Comparison of ENCODE assay signal across 1 cellular context in the genomic region with DNA sequence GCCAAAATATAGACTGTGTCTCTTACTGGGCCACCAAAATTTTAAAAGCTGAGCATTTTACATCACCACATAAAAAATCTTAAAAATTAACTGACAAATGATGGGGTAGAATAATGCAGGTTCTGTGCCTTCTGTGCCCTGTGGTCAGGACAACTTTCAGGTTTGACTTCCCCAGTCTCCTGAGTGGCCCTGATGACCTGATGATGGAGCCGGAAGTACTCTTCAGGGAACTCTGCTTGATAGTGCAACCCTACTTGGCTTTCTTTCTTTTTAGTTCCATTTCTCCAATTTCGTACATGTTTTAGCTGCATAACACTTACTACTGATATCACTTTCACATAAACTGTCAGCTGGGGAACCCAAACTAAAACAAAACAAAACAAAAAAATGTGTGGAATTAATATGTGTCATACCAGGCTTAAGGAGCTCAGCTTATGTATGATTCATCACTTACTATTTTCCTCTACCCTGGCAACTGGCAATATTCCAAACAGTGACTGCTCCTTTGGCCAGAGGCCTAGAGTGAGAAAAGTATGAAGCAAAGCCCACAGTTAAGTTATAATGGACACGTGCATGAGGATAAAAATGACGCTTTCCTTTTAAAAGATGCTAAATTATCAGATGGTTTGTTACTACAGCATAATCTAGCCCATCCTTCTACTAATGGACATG.
A peak's percentile ranks its signal among the peaks of the same experiment; 100 is the strongest.
TF ChIP-seq lines count a peak whose summit lies in the region.

No MANE protein-coding gene starts in this region.

TF ChIP-seq in liver, 16 proteins besides CTCF, POLR2A, EP300 and RAD21 (continued from another document):
- TF ChIP-seq, protein P1, sequence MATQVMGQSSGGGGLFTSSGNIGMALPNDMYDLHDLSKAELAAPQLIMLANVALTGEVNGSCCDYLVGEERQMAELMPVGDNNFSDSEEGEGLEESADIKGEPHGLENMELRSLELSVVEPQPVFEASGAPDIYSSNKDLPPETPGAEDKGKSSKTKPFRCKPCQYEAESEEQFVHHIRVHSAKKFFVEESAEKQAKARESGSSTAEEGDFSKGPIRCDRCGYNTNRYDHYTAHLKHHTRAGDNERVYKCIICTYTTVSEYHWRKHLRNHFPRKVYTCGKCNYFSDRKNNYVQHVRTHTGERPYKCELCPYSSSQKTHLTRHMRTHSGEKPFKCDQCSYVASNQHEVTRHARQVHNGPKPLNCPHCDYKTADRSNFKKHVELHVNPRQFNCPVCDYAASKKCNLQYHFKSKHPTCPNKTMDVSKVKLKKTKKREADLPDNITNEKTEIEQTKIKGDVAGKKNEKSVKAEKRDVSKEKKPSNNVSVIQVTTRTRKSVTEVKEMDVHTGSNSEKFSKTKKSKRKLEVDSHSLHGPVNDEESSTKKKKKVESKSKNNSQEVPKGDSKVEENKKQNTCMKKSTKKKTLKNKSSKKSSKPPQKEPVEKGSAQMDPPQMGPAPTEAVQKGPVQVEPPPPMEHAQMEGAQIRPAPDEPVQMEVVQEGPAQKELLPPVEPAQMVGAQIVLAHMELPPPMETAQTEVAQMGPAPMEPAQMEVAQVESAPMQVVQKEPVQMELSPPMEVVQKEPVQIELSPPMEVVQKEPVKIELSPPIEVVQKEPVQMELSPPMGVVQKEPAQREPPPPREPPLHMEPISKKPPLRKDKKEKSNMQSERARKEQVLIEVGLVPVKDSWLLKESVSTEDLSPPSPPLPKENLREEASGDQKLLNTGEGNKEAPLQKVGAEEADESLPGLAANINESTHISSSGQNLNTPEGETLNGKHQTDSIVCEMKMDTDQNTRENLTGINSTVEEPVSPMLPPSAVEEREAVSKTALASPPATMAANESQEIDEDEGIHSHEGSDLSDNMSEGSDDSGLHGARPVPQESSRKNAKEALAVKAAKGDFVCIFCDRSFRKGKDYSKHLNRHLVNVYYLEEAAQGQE (IDR thresholded peaks at IDR 0.05): no peak
- TF ChIP-seq GABPA (IDR thresholded peaks at IDR 0.05 in 1 of 2, conservative IDR thresholded peaks at IDR 0.05 in 1 of 2) (no peak), FOXA2 (IDR thresholded peaks at IDR 0.05) (no peak), JUND (IDR thresholded peaks at IDR 0.05) (peak; percentile 65 to 71), RXRA (IDR thresholded peaks at IDR 0.05) (no peak), HNF4A (conservative IDR thresholded peaks at IDR 0.05) (no peak), EGR1 (IDR thresholded peaks at IDR 0.05; ENCODE audit: low read depth in 2 of 2) (no peak)
